Comparison of ENCODE assay signal across 12 cellular contexts in genomic region chr1:89609781-89610456, GRCh38. TPM values are rescaled to one million over a fixed set of nuclear protein-coding genes. Genes with fewer than 3 reads are reported as not detected.
DNase-seq lines count a peak whose midpoint lies in the region; ATAC-seq and TF ChIP-seq lines count a peak whose summit lies in the region.
"Had no signal": no experiment of that assay in that cellular context is flagged by ENCODE, and none has a peak within 500 bp of the region (broad histone marks: within the 10 kb centered on the region; RNA-seq: fewer than 3 reads in every experiment).

No MANE protein-coding gene starts in this region.

- peak; percentile 21 for ATAC-seq in activated CD4-positive, alpha-beta T cell treated with anti-CD3 and anti-CD28 coated beads for 36 hours
- ATAC-seq in lower lobe of right lung = peak; percentile 8 to 16
- ATAC-seq in HG03159 (IDR thresholded peaks at IDR 0.05; ENCODE audit: unreplicated experiment) = no peak
- no peak for ATAC-seq in left colon
- ATAC-seq: PC-3 had no signal

- H3K27ac Mint-ChIP-seq in activated CD4-positive, alpha-beta T cell treated with anti-CD3 and anti-CD28 coated beads for 36 hours = peak overlapping the region; percentile 99
- H3K27ac Mint-ChIP-seq: nephron had no signal

- H3K27me3 Mint-ChIP-seq in activated CD4-positive, alpha-beta T cell treated with anti-CD3 and anti-CD28 coated beads for 36 hours = no peaks in the 10 kb centered on the region

- H3K27me3 ChIP-seq in lower lobe of right lung (ENCODE audit: low read depth) (no peaks in the 10 kb centered on the region), thymus (ENCODE audit: control insufficient read depth, insufficient read depth) (no peaks in the 10 kb centered on the region)

- 94% methylated on average over 14 of the region's 14 CpGs for WGBS in thymus

- H3K4me3 Mint-ChIP-seq in activated CD4-positive, alpha-beta T cell treated with anti-CD3 and anti-CD28 coated beads for 36 hours = peak overlapping the region; percentile 72
- H3K4me3 Mint-ChIP-seq: nephron had no signal

- DNase-seq in activated CD4-positive, alpha-beta T cell treated with anti-CD3 and anti-CD28 coated beads for 36 hours = peak; percentile 71
- no peak for DNase-seq in activated CD4-positive, alpha-beta T cell treated with anti-CD3 and anti-CD28 coated beads for 1 hour
- peak; percentile 79 for DNase-seq in activated effector memory CD4-positive, alpha-beta T cell treated with anti-CD3 and anti-CD28 coated beads, Interleukin-2, amount 50 U/mL, for 16 hours
- DNase-seq in lower lobe of right lung (no peak), NCI-H345 treated with DMSO at 0.1 percent for 48 hours (lab: John Stamatoyannopoulos, UW; ENCODE audit: unreplicated experiment) (no peak), left colon (no peak)
- DNase-seq: 8988T, PC-3, trophoblast cell had no signal

- no peak for TF ChIP-seq CTCF in lower lobe of right lung (IDR thresholded peaks at IDR 0.05)

- no peak overlapping the region for H3K4me3 ChIP-seq in lower lobe of right lung
- H3K4me3 ChIP-seq in thymus (ENCODE audit: low read length) = no peak overlapping the region

- intact Hi-C loops in activated CD4-positive, alpha-beta T cell treated with anti-CD3 and anti-CD28 coated beads for 36 hours (cut with DNase I, micrococcal nuclease) = loop anchor here (2.0 to 10.0 kb wide), 7 partner anchors 23 to 563 kb away; partner anchors contain the start of genes ZNF326 (in 2 of the 2), GBP2 (in 1 of the 2) and LRRC8C (in 1 of the 2)
- intact Hi-C loops in lower lobe of right lung (cut with DNase I) (no loop called here), left colon (cut with DNase I, micrococcal nuclease) (no loop called here)

- H3K4me1 ChIP-seq in lower lobe of right lung (peaks cover 16% of the 10 kb centered on the region), thymus (ENCODE audit: control insufficient read depth, insufficient read depth, low read length) (peaks cover 6% of the 10 kb centered on the region)

- peaks cover 92% of the 10 kb centered on the region for H3K4me1 Mint-ChIP-seq in activated CD4-positive, alpha-beta T cell treated with anti-CD3 and anti-CD28 coated beads for 36 hours
- H3K4me1 Mint-ChIP-seq: nephron had no signal

- H3K36me3 ChIP-seq in lower lobe of right lung (no peaks in the 10 kb centered on the region), thymus (ENCODE audit: control insufficient read depth, insufficient read depth) (no peaks in the 10 kb centered on the region)

- H3K9me3 ChIP-seq in lower lobe of right lung = no peaks in the 10 kb centered on the region
- H3K9me3 ChIP-seq in thymus (ENCODE audit: control insufficient read depth) = no peaks in the 10 kb centered on the region

- H3K36me3 Mint-ChIP-seq in activated CD4-positive, alpha-beta T cell treated with anti-CD3 and anti-CD28 coated beads for 36 hours (ENCODE audit: low read depth) = peaks cover 19% of the 10 kb centered on the region

- POLR2A ChIA-PET in activated CD4-positive, alpha-beta T cell treated with anti-CD3 and anti-CD28 coated beads for 36 hours (lab: Charles Lee) = interaction anchor here (0.7 to 3.7 kb wide), 7 partner anchors 17 to 159 kb away, joined by 3 to 28 read pairs (median 7); partner anchors contain the start of genes LRRC8B and LRRC8C

- CTCF ChIA-PET in activated CD4-positive, alpha-beta T cell treated with anti-CD3 and anti-CD28 coated beads for 36 hours (lab: Charles Lee) = interaction anchor here (0.8 to 2.4 kb wide), 10 partner anchors 9 to 153 kb away, joined by 5 to 15 read pairs (median 8); partner anchors contain the start of gene LRRC8C

- H3K9me3 Mint-ChIP-seq in activated CD4-positive, alpha-beta T cell treated with anti-CD3 and anti-CD28 coated beads for 36 hours (ENCODE audit: low read depth) = no peaks in the 10 kb centered on the region
- H3K9me3 Mint-ChIP-seq: nephron had no signal

- peak overlapping the region; percentile 33 for H3K27ac ChIP-seq in lower lobe of right lung
- peak overlapping the region; percentile 1 for H3K27ac ChIP-seq in thymus (ENCODE audit: low read depth)

RNA-seq across cellular contexts. Expression of gene LRRC8C, which starts 23.0 kb away (rescaled TPM):
- 10 to 100 TPM; 31.5 to 37.1 TPM for total RNA-seq in activated CD4-positive, alpha-beta T cell treated with anti-CD3 and anti-CD28 coated beads for 36 hours
- 13.0 TPM for total RNA-seq in lower lobe of right lung
- polyA plus RNA-seq in thymus = 5.5 TPM
- total RNA-seq in left colon = 1 to 10 TPM; 1.8 to 3.2 TPM

Comparison
In these comparisons a context has a peak if more than half of its experiments do, and no peak if none do; other contexts are left out.
1. DNase-seq: peak in activated CD4-positive, alpha-beta T cell treated with anti-CD3 and anti-CD28 coated beads for 36 hours (single experiment) and activated effector memory CD4-positive, alpha-beta T cell treated with anti-CD3 and anti-CD28 coated beads, Interleukin-2, amount 50 U/mL, for 16 hours (single experiment); none in activated CD4-positive, alpha-beta T cell treated with anti-CD3 and anti-CD28 coated beads for 1 hour (single experiment), lower lobe of right lung (single experiment), NCI-H345 treated with DMSO at 0.1 percent for 48 hours (single experiment) and left colon (0 of 2).
2. ATAC-seq: peak in activated CD4-positive, alpha-beta T cell treated with anti-CD3 and anti-CD28 coated beads for 36 hours (single experiment) and lower lobe of right lung (2 of 2); none in HG03159 (single experiment) and left colon (single experiment).
3. intact Hi-C loops: an anchor here in activated CD4-positive, alpha-beta T cell treated with anti-CD3 and anti-CD28 coated beads for 36 hours (2.0 to 10.0 kb wide); none called in lower lobe of right lung and left colon.